Comparison of ENCODE assay signal across 9 cellular contexts in genomic region chr17:57985675-57985974, GRCh38. TPM values are rescaled to one million over a fixed set of nuclear protein-coding genes. Genes with fewer than 3 reads are reported as not detected.
DNase-seq lines count a peak whose midpoint lies in the region; ATAC-seq lines count a peak whose summit lies in the region.
"Had no signal": no experiment of that assay in that cellular context is flagged by ENCODE, and none has a peak within 500 bp of the region (broad histone marks: within the 10 kb centered on the region; RNA-seq: fewer than 3 reads in every experiment).

No MANE protein-coding gene starts in this region.

- H3K27me3 Mint-ChIP-seq in activated naive CD4-positive, alpha-beta T cell treated with anti-CD3 and anti-CD28 coated beads, Interleukin-2, amount 10 ng/mL, durations not matched to agents 7 days and 5 days: peaks cover 4% of the 10 kb centered on the region
- H3K27me3 Mint-ChIP-seq in activated naive CD4-positive, alpha-beta T cell treated with anti-CD3 and anti-CD28 coated beads for 36 hours (ENCODE audit: low read depth): no peaks in the 10 kb centered on the region
- H3K27me3 Mint-ChIP-seq in T-cell: no peaks in the 10 kb centered on the region

- POLR2A ChIA-PET in T-cell (lab: Charles Lee): interaction anchor here (0.5 to 1.2 kb wide), 8 partner anchors 11 to 234 kb away, joined by 3 to 5 read pairs (median 4); no protein-coding TSS in a partner anchor

- DNase-seq in activated naive CD4-positive, alpha-beta T cell treated with anti-CD3 and anti-CD28 coated beads, Interleukin-2, amount 10 ng/mL, durations not matched to agents 7 days and 5 days: no peak
- no peak for DNase-seq in activated naive CD4-positive, alpha-beta T cell treated with anti-CD3 and anti-CD28 coated beads for 36 hours
- DNase-seq in T-cell (no peak), glomerular visceral epithelial cell (ENCODE audit: extremely low spot score) (peak; percentile 56), inferior parietal cortex (ENCODE audit: extremely low spot score) (no peak)
- no peak for DNase-seq in activated CD8-positive, alpha-beta memory T cell treated with anti-CD3 and anti-CD28 coated beads, Interleukin-2, amount 50 U/mL, for 4 hours
- DNase-seq: DMS 273 treated with DMSO at 0.1 percent for 48 hours had no signal

- CTCF ChIA-PET in activated naive CD4-positive, alpha-beta T cell treated with anti-CD3 and anti-CD28 coated beads, Interleukin-2, amount 10 ng/mL, durations not matched to agents 7 days and 5 days (lab: Charles Lee): interaction anchor here (1.0 to 3.2 kb wide), 5 partner anchors 11 to 126 kb away, joined by 3 to 15 read pairs (median 6); no protein-coding TSS in a partner anchor
- CTCF ChIA-PET in activated naive CD4-positive, alpha-beta T cell treated with anti-CD3 and anti-CD28 coated beads for 36 hours (lab: Charles Lee): interaction anchor here (0.6 to 3.7 kb wide), 9 partner anchors 10 to 204 kb away, joined by 3 to 29 read pairs (median 4); no protein-coding TSS in a partner anchor
- CTCF ChIA-PET in T-cell (lab: Charles Lee): interaction anchor here (0.9 to 3.4 kb wide), 5 partner anchors 9 to 68 kb away, joined by 3 to 25 read pairs (median 4); partner anchors contain the start of genes CUEDC1 (in 1 of the 2) and SRSF1 (in 1 of the 2)

- no peak overlapping the region for H3K27ac Mint-ChIP-seq in activated naive CD4-positive, alpha-beta T cell treated with anti-CD3 and anti-CD28 coated beads, Interleukin-2, amount 10 ng/mL, durations not matched to agents 7 days and 5 days
- no peak overlapping the region for H3K27ac Mint-ChIP-seq in activated naive CD4-positive, alpha-beta T cell treated with anti-CD3 and anti-CD28 coated beads for 36 hours
- peak overlapping the region in 1 of 2 donors; percentile 34 for H3K27ac Mint-ChIP-seq in T-cell

- H3K27ac ChIP-seq in temporal lobe (ENCODE audit: low read depth, low read length): peak overlapping the region; percentile 28

- no peaks in the 10 kb centered on the region for H3K9me3 Mint-ChIP-seq in activated naive CD4-positive, alpha-beta T cell treated with anti-CD3 and anti-CD28 coated beads, Interleukin-2, amount 10 ng/mL, durations not matched to agents 7 days and 5 days
- no peaks in the 10 kb centered on the region for H3K9me3 Mint-ChIP-seq in activated naive CD4-positive, alpha-beta T cell treated with anti-CD3 and anti-CD28 coated beads for 36 hours
- no peaks in the 10 kb centered on the region for H3K9me3 Mint-ChIP-seq in T-cell

- H3K4me1 Mint-ChIP-seq in activated naive CD4-positive, alpha-beta T cell treated with anti-CD3 and anti-CD28 coated beads, Interleukin-2, amount 10 ng/mL, durations not matched to agents 7 days and 5 days: peaks cover 61% of the 10 kb centered on the region
- peaks cover 65% of the 10 kb centered on the region for H3K4me1 Mint-ChIP-seq in activated naive CD4-positive, alpha-beta T cell treated with anti-CD3 and anti-CD28 coated beads for 36 hours (ENCODE audit: low read depth)
- H3K4me1 Mint-ChIP-seq in T-cell: peaks cover 74 to 78% (median 76%) of the 10 kb centered on the region in 3 donors

- ATAC-seq in T-cell (replicated peaks in 1 of 4) (no peak), GM18498 (IDR thresholded peaks at IDR 0.05; ENCODE audit: unreplicated experiment) (no peak)

- H3K4me3 Mint-ChIP-seq in activated naive CD4-positive, alpha-beta T cell treated with anti-CD3 and anti-CD28 coated beads, Interleukin-2, amount 10 ng/mL, durations not matched to agents 7 days and 5 days: peak overlapping the region; percentile 28
- H3K4me3 Mint-ChIP-seq in activated naive CD4-positive, alpha-beta T cell treated with anti-CD3 and anti-CD28 coated beads for 36 hours: no peak overlapping the region
- peak overlapping the region; percentile 49 to 89 (median 52) for H3K4me3 Mint-ChIP-seq in T-cell

- peaks cover 47% of the 10 kb centered on the region for H3K36me3 Mint-ChIP-seq in activated naive CD4-positive, alpha-beta T cell treated with anti-CD3 and anti-CD28 coated beads, Interleukin-2, amount 10 ng/mL, durations not matched to agents 7 days and 5 days
- H3K36me3 Mint-ChIP-seq in activated naive CD4-positive, alpha-beta T cell treated with anti-CD3 and anti-CD28 coated beads for 36 hours (ENCODE audit: low read depth): peaks cover 10% of the 10 kb centered on the region
- peaks cover 20% of the 10 kb centered on the region for H3K36me3 Mint-ChIP-seq in T-cell

- intact Hi-C loops in activated naive CD4-positive, alpha-beta T cell treated with anti-CD3 and anti-CD28 coated beads for 36 hours (cut with micrococcal nuclease): no loop called here

RNA-seq across cellular contexts. Expression of gene VEZF1, which starts 2.4 kb away (rescaled TPM):
- 10 to 100 TPM; 21.7 to 22.0 TPM for total RNA-seq in activated naive CD4-positive, alpha-beta T cell treated with anti-CD3 and anti-CD28 coated beads for 36 hours
- 10 to 100 TPM; 43.1 to 68.1 (median 63.8) TPM for total RNA-seq in T-cell
- 55.6 TPM for total RNA-seq in temporal lobe

RNA-seq across cellular contexts. Expression of gene SRSF1, which starts 21.4 kb away (rescaled TPM):
- total RNA-seq in activated naive CD4-positive, alpha-beta T cell treated with anti-CD3 and anti-CD28 coated beads for 36 hours: 100 to 1,000 TPM; 248 to 257 TPM
- total RNA-seq in T-cell: 100 to 1,000 TPM; 112 to 266 (median 261) TPM
- 217 TPM for total RNA-seq in temporal lobe

RNA-seq across cellular contexts. Expression of gene CUEDC1, which starts 30.4 kb away (rescaled TPM):
- under 1 TPM; 0.47 to 0.69 TPM for total RNA-seq in activated naive CD4-positive, alpha-beta T cell treated with anti-CD3 and anti-CD28 coated beads for 36 hours
- 1 to 10 TPM in 1 of 5 donors, under 1 TPM in 3, not detected in 1; 0.33 to 1.4 (median 0.74) TPM for total RNA-seq in T-cell
- 9.1 TPM for total RNA-seq in temporal lobe
